24 cellular contexts compared by ENCODE assay signal in genomic region chr6:169968541-169969270, GRCh38.
DNase-seq lines count a peak whose midpoint lies in the region; ATAC-seq and TF ChIP-seq lines count a peak whose summit lies in the region.
"Had no signal": no experiment of that assay in that cellular context is flagged by ENCODE, and none has a peak within 500 bp of the region (broad histone marks: within the 10 kb centered on the region; RNA-seq: fewer than 3 reads in every experiment).

No MANE protein-coding gene starts in this region.

- H3K4me1 ChIP-seq in body of pancreas (peaks cover 6% of the 10 kb centered on the region), stomach (no peaks in the 10 kb centered on the region), A673 (ENCODE audit: insufficient read depth, low read length, poor library complexity, severe bottlenecking) (no peaks in the 10 kb centered on the region)
- H3K4me1 ChIP-seq: Caco-2, foreskin keratinocyte, upper lobe of left lung had no signal

- H3K9me3 ChIP-seq in body of pancreas (no peaks in the 10 kb centered on the region), stomach (no peaks in the 10 kb centered on the region), A673 (ENCODE audit: low read depth, low read length, poor library complexity, severe bottlenecking) (no peaks in the 10 kb centered on the region)
- H3K9me3 ChIP-seq: Caco-2, neutrophil, upper lobe of left lung had no signal

- POLR2A ChIA-PET in A673 (lab: Charles Lee; ENCODE audit: low non-redundant PET): no interaction called here

- H3K27me3 Mint-ChIP-seq in activated T-cell treated with anti-CD3 and anti-CD28 coated beads, Interleukin-2, amount 50 U/mL, for 24 hours: peaks cover 4% of the 10 kb centered on the region
- H3K27me3 Mint-ChIP-seq: activated naive CD8-positive, alpha-beta T cell treated with anti-CD3 and anti-CD28 coated beads, Interleukin-2, amount 10 ng/mL, durations not matched to agents 7 days and 5 days had no signal

- WGBS in body of pancreas, 2 donors: 55 to 63% methylated on average over 15 of the region's 15 CpGs
- 75 to 93% (median 76%) methylated on average over 15 of the region's 15 CpGs for WGBS in stomach, 5 donors

- H3K27ac ChIP-seq in body of pancreas: peak overlapping the region in 3 of 4 donors; percentile 19 to 63 (median 59)
- no peak overlapping the region for H3K27ac ChIP-seq in stomach
- H3K27ac ChIP-seq in A673 (ENCODE audit: low read depth, low read length, poor library complexity, severe bottlenecking): no peak overlapping the region
- H3K27ac ChIP-seq: BLaER1, foreskin keratinocyte, hepatocyte, neutrophil, upper lobe of left lung had no signal

- no peak for TF ChIP-seq POLR2A in body of pancreas (IDR thresholded peaks at IDR 0.05)
- TF ChIP-seq POLR2A in stomach (IDR thresholded peaks at IDR 0.05): no peak

- H3K4me3 Mint-ChIP-seq in activated T-cell treated with anti-CD3 and anti-CD28 coated beads, Interleukin-2, amount 50 U/mL, for 24 hours: no peak overlapping the region
- H3K4me3 Mint-ChIP-seq: activated CD8-positive, alpha-beta T cell treated with anti-CD3 and anti-CD28 coated beads, Interleukin-2, amount 10 ng/mL, durations not matched to agents 7 days and 5 days; activated naive CD8-positive, alpha-beta T cell treated with anti-CD3 and anti-CD28 coated beads, Interleukin-2, amount 10 ng/mL, durations not matched to agents 7 days and 5 days had no signal

- H3K36me3 Mint-ChIP-seq in activated T-cell treated with anti-CD3 and anti-CD28 coated beads, Interleukin-2, amount 50 U/mL, for 24 hours (ENCODE audit: low read depth): no peaks in the 10 kb centered on the region
- H3K36me3 Mint-ChIP-seq: activated naive CD8-positive, alpha-beta T cell treated with anti-CD3 and anti-CD28 coated beads, Interleukin-2, amount 10 ng/mL, durations not matched to agents 7 days and 5 days had no signal

- no peaks in the 10 kb centered on the region for H3K36me3 ChIP-seq in body of pancreas (replicated peaks in 1 of 2; ENCODE audit: insufficient read depth in 1 of 2, low read depth in 2 of 2)
- H3K36me3 ChIP-seq in stomach: no peaks in the 10 kb centered on the region
- H3K36me3 ChIP-seq in A673 (ENCODE audit: insufficient read depth, low read length, poor library complexity, severe bottlenecking): no peaks in the 10 kb centered on the region
- H3K36me3 ChIP-seq: BLaER1, neutrophil, upper lobe of left lung had no signal

- H3K27me3 ChIP-seq in body of pancreas (no peaks in the 10 kb centered on the region), stomach (no peaks in the 10 kb centered on the region), A673 (replicated peaks; ENCODE audit: insufficient read depth, low read depth, low read length, poor library complexity) (no peaks in the 10 kb centered on the region)
- H3K27me3 ChIP-seq: foreskin keratinocyte, hepatocyte, neutrophil, upper lobe of left lung had no signal

- H3K27ac Mint-ChIP-seq in activated T-cell treated with anti-CD3 and anti-CD28 coated beads, Interleukin-2, amount 50 U/mL, for 24 hours: no peak overlapping the region
- H3K27ac Mint-ChIP-seq: activated CD8-positive, alpha-beta T cell treated with anti-CD3 and anti-CD28 coated beads, Interleukin-2, amount 10 ng/mL, durations not matched to agents 7 days and 5 days; activated naive CD8-positive, alpha-beta T cell treated with anti-CD3 and anti-CD28 coated beads, Interleukin-2, amount 10 ng/mL, durations not matched to agents 7 days and 5 days had no signal

- CTCF ChIA-PET in A673 (lab: Charles Lee): no interaction called here

- H3K4me3 ChIP-seq in body of pancreas (no peak overlapping the region), stomach (no peak overlapping the region), A673 (ENCODE audit: low read depth, low read length, poor library complexity, severe bottlenecking) (no peak overlapping the region)
- H3K4me3 ChIP-seq: BLaER1, hepatocyte, lung, upper lobe of left lung had no signal

- TF ChIP-seq EP300 in stomach (IDR thresholded peaks at IDR 0.05): no peak

- intact Hi-C loops in body of pancreas (cut with DNase I) (no loop called here), stomach (cut with DNase I; ENCODE audit: low total_unique reads) (no loop called here), A673 (cut with micrococcal nuclease; ENCODE audit: unreplicated experiment) (no loop called here)

- no peaks in the 10 kb centered on the region for H3K9me3 Mint-ChIP-seq in activated T-cell treated with anti-CD3 and anti-CD28 coated beads, Interleukin-2, amount 50 U/mL, for 24 hours
- H3K9me3 Mint-ChIP-seq: activated naive CD8-positive, alpha-beta T cell treated with anti-CD3 and anti-CD28 coated beads, Interleukin-2, amount 10 ng/mL, durations not matched to agents 7 days and 5 days had no signal

- BruUV-seq in A673 (replicated peaks; lab: Mats Ljungman, UMichigan): no TSS peak

- peak; percentile 45 for ATAC-seq in body of pancreas
- ATAC-seq: activated CD8-positive, alpha-beta T cell treated with anti-CD3 and anti-CD28 coated beads, Interleukin-2, amount 10 ng/mL, durations not matched to agents 7 days and 5 days; foreskin keratinocyte had no signal

- DNase-seq in activated T-cell treated with anti-CD3 and anti-CD28 coated beads, Interleukin-2, amount 50 U/mL, for 48 hours: peak; percentile 8
- no peak for DNase-seq in activated T-cell treated with anti-CD3 and anti-CD28 coated beads, Interleukin-2, amount 50 U/mL, for 24 hours
- peak in 1 of 4 donors; percentile 7 for DNase-seq in body of pancreas
- DNase-seq in islet precursor cell: peak; percentile 32
- DNase-seq in stomach: peak; percentile 26
- no peak for DNase-seq in NCI-H1436 (lab: John Stamatoyannopoulos, UW)
- DNase-seq in A673 (ENCODE audit: low spot score): no peak
- no peak for DNase-seq in activated CD4-positive, alpha-beta T cell treated with anti-CD3 and anti-CD28 coated beads for 4 hours
- DNase-seq: ACHN; activated naive CD8-positive, alpha-beta T cell treated with anti-CD3 and anti-CD28 coated beads, Interleukin-2, amount 10 ng/mL, durations not matched to agents 7 days and 5 days; Caco-2; effector CD4-positive, alpha-beta T cell; erythroblast; foreskin keratinocyte; Karpas-422; NCI-H1417; NCI-H524; SW 1271 had no signal

- TF ChIP-seq CTCF in body of pancreas (IDR thresholded peaks at IDR 0.05) (peak in 1 of 7 experiments; percentile 24), stomach (IDR thresholded peaks at IDR 0.05) (no peak), A673 (conservative IDR thresholded peaks at IDR 0.05; ENCODE audit: low read depth, low read length) (no peak)

- peaks cover 3% of the 10 kb centered on the region for H3K4me1 Mint-ChIP-seq in activated T-cell treated with anti-CD3 and anti-CD28 coated beads, Interleukin-2, amount 50 U/mL, for 24 hours (ENCODE audit: low read depth)
- H3K4me1 Mint-ChIP-seq: activated naive CD8-positive, alpha-beta T cell treated with anti-CD3 and anti-CD28 coated beads, Interleukin-2, amount 10 ng/mL, durations not matched to agents 7 days and 5 days had no signal

Comparison
In these comparisons a context has a peak if more than half of its experiments do, and no peak if none do; other contexts are left out.
1. DNase-seq: peak in activated T-cell treated with anti-CD3 and anti-CD28 coated beads, Interleukin-2, amount 50 U/mL, for 48 hours (2 of 2), islet precursor cell (single experiment) and stomach (single experiment); none in activated T-cell treated with anti-CD3 and anti-CD28 coated beads, Interleukin-2, amount 50 U/mL, for 24 hours (single experiment), NCI-H1436 (single experiment), A673 (single experiment) and activated CD4-positive, alpha-beta T cell treated with anti-CD3 and anti-CD28 coated beads for 4 hours (0 of 2).
2. H3K27ac ChIP-seq: peak in body of pancreas (3 of 4); none in stomach (0 of 5) and A673 (single experiment).